Comparison of ENCODE assay signal across 12 cellular contexts in the genomic region with DNA sequence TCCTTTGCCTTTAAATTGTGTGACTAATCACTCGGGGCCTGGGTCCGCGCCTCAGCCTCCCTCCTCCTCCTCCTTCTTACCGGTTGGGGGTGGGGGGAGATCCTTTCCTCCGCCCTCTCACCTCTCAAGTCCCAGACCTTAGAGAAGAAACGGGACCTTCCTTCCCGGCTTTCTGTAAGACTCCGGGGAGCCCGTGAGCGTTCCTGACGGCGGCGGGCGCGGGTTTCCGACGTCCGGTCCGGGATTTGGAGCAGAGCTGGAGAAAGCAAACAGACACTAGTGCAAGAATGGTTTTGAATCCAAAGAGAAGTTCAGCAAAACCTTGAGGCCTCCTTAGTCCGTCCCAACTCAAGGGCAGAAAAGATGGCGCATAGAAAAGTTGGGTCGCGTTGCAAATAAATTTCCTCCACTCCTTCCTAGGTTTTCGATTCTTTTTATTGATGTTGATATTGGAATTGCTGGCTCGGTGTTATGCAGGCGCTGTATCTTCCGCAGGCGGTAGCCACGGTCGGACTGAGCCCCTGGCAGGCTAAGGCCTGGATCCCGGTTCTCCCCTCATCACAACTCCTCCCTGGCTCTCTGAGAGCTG. TPM values are rescaled to one million over a fixed set of nuclear protein-coding genes. Genes with fewer than 3 reads are reported as not detected.
DNase-seq lines count a peak whose midpoint lies in the region; ATAC-seq lines count a peak whose summit lies in the region.
"Had no signal": no experiment of that assay in that cellular context is flagged by ENCODE, and none has a peak within 500 bp of the region (broad histone marks: within the 10 kb centered on the region; RNA-seq: fewer than 3 reads in every experiment).

No MANE protein-coding gene starts in this region.

- H3K27me3 ChIP-seq in iPS-18a (ENCODE audit: control insufficient read depth, insufficient read depth, low read length), result peaks cover 100% of the 10 kb centered on the region

- peak overlapping the region; percentile 50 for H3K4me3 Mint-ChIP-seq in activated CD8-positive, alpha-beta T cell treated with anti-CD3 and anti-CD28 coated beads, Interleukin-2, amount 10 ng/mL, durations not matched to agents 7 days and 5 days
- H3K4me3 Mint-ChIP-seq in stimulated activated effector memory CD8-positive, alpha-beta T cell treated with anti-CD3 and anti-CD28 coated beads, Interleukin-12 subunit alpha, Interleukin-12 subunit beta, amount 100 ng/mL, for 72 hours, result peak overlapping the region; percentile 77

- H3K36me3 Mint-ChIP-seq in activated CD8-positive, alpha-beta T cell treated with anti-CD3 and anti-CD28 coated beads, Interleukin-2, amount 10 ng/mL, durations not matched to agents 7 days and 5 days (ENCODE audit: low read depth), result peaks cover 14% of the 10 kb centered on the region
- H3K36me3 Mint-ChIP-seq in stimulated activated effector memory CD8-positive, alpha-beta T cell treated with anti-CD3 and anti-CD28 coated beads, Interleukin-12 subunit alpha, Interleukin-12 subunit beta, amount 100 ng/mL, for 72 hours, result peaks cover 42% of the 10 kb centered on the region

- H3K27me3 Mint-ChIP-seq in activated CD8-positive, alpha-beta T cell treated with anti-CD3 and anti-CD28 coated beads, Interleukin-2, amount 10 ng/mL, durations not matched to agents 7 days and 5 days (ENCODE audit: low read depth), result peaks cover 91% of the 10 kb centered on the region

- POLR2A ChIA-PET in activated CD8-positive, alpha-beta T cell treated with anti-CD3 and anti-CD28 coated beads, Interleukin-2, amount 10 ng/mL, durations not matched to agents 7 days and 5 days (lab: Charles Lee), result interaction anchor here (1.0 kb wide), 1 partner anchor 9 kb away, joined by 3 read pairs; no protein-coding TSS in a partner anchor

- ATAC-seq in activated CD8-positive, alpha-beta T cell treated with anti-CD3 and anti-CD28 coated beads, Interleukin-2, amount 10 ng/mL, durations not matched to agents 7 days and 5 days, result no peak
- ATAC-seq in stimulated activated effector memory CD8-positive, alpha-beta T cell treated with anti-CD3 and anti-CD28 coated beads, Interleukin-12 subunit alpha, Interleukin-12 subunit beta, amount 100 ng/mL, for 72 hours, result no peak
- ATAC-seq: heart left ventricle had no signal

- DNase-seq in activated T-cell treated with anti-CD3 and anti-CD28 coated beads, Interleukin-2, amount 50 U/mL, for 1 hour, result peak; percentile 22
- no peak for DNase-seq in activated T-cell treated with anti-CD3 and anti-CD28 coated beads for 4 hours
- DNase-seq in activated CD8-positive, alpha-beta T cell treated with anti-CD3 and anti-CD28 coated beads, Interleukin-2, amount 10 ng/mL, durations not matched to agents 7 days and 5 days, result no peak
- no peak for DNase-seq in stimulated activated effector memory CD8-positive, alpha-beta T cell treated with anti-CD3 and anti-CD28 coated beads, Interleukin-12 subunit alpha, Interleukin-12 subunit beta, amount 100 ng/mL, for 72 hours (ENCODE audit: low spot score in 2 of 2)
- no peak for DNase-seq in NCI-H2196 (lab: John Stamatoyannopoulos, UW; ENCODE audit: unreplicated experiment)
- DNase-seq in activated effector memory CD4-positive, alpha-beta T cell treated with Interleukin-2 at 50 U/mL for 16 hours, result no peak
- no peak for DNase-seq in epidermal melanocyte (ENCODE audit: insufficient read length, low spot score)
- DNase-seq: caudate nucleus, NCI-H1436 treated with DMSO at 0.1 percent for 48 hours had no signal

- peak overlapping the region; percentile 69 for H3K27ac Mint-ChIP-seq in activated CD8-positive, alpha-beta T cell treated with anti-CD3 and anti-CD28 coated beads, Interleukin-2, amount 10 ng/mL, durations not matched to agents 7 days and 5 days
- H3K27ac Mint-ChIP-seq in stimulated activated effector memory CD8-positive, alpha-beta T cell treated with anti-CD3 and anti-CD28 coated beads, Interleukin-12 subunit alpha, Interleukin-12 subunit beta, amount 100 ng/mL, for 72 hours, result peak overlapping the region; percentile 37

- H3K4me1 Mint-ChIP-seq in activated CD8-positive, alpha-beta T cell treated with anti-CD3 and anti-CD28 coated beads, Interleukin-2, amount 10 ng/mL, durations not matched to agents 7 days and 5 days (ENCODE audit: low read depth), result peaks cover 65% of the 10 kb centered on the region
- H3K4me1 Mint-ChIP-seq in stimulated activated effector memory CD8-positive, alpha-beta T cell treated with anti-CD3 and anti-CD28 coated beads, Interleukin-12 subunit alpha, Interleukin-12 subunit beta, amount 100 ng/mL, for 72 hours, result peaks cover 64% of the 10 kb centered on the region

- H3K9me3 Mint-ChIP-seq in activated CD8-positive, alpha-beta T cell treated with anti-CD3 and anti-CD28 coated beads, Interleukin-2, amount 10 ng/mL, durations not matched to agents 7 days and 5 days (ENCODE audit: insufficient read depth), result no peaks in the 10 kb centered on the region
- no peaks in the 10 kb centered on the region for H3K9me3 Mint-ChIP-seq in stimulated activated effector memory CD8-positive, alpha-beta T cell treated with anti-CD3 and anti-CD28 coated beads, Interleukin-12 subunit alpha, Interleukin-12 subunit beta, amount 100 ng/mL, for 72 hours

- H3K36me3 ChIP-seq in iPS-18a (ENCODE audit: control insufficient read depth, low read depth, low read length), result no peaks in the 10 kb centered on the region
- H3K36me3 ChIP-seq: heart left ventricle had no signal

- peaks cover 29% of the 10 kb centered on the region for H3K4me1 ChIP-seq in iPS-18a (ENCODE audit: control insufficient read depth, low read depth, low read length)

- H3K9ac ChIP-seq in iPS-18a (ENCODE audit: low read length), result no peak overlapping the region

- H3K27ac ChIP-seq in iPS-18a (ENCODE audit: low read length), result no peak overlapping the region
- H3K27ac ChIP-seq: heart left ventricle had no signal

- peak overlapping the region; percentile 57 for H3K4me3 ChIP-seq in iPS-18a (ENCODE audit: low read length)

- CTCF ChIA-PET in activated CD8-positive, alpha-beta T cell treated with anti-CD3 and anti-CD28 coated beads, Interleukin-2, amount 10 ng/mL, durations not matched to agents 7 days and 5 days (lab: Charles Lee), result interaction anchor here (1.0 to 4.2 kb wide), 5 partner anchors 8 to 165 kb away, joined by 3 to 51 read pairs (median 5); partner anchors contain the start of genes DLX2 and HAT1

- no peaks in the 10 kb centered on the region for H3K9me3 ChIP-seq in iPS-18a (ENCODE audit: control insufficient read depth, low read depth, low read length)
- H3K9me3 ChIP-seq: heart left ventricle had no signal

RNA-seq across cellular contexts. Expression of gene DLX1, which starts 2.0 kb away (rescaled TPM):
- total RNA-seq in activated CD8-positive, alpha-beta T cell treated with anti-CD3 and anti-CD28 coated beads, Interleukin-2, amount 10 ng/mL, durations not matched to agents 7 days and 5 days, result not detected
- total RNA-seq: OCI-LY7 had no signal

RNA-seq across cellular contexts. Expression of gene DLX2, which starts 15.4 kb away (rescaled TPM):
- not detected for total RNA-seq in activated CD8-positive, alpha-beta T cell treated with anti-CD3 and anti-CD28 coated beads, Interleukin-2, amount 10 ng/mL, durations not matched to agents 7 days and 5 days
- total RNA-seq: heart left ventricle had no signal
